ENCODE assay signal across 10 cellular contexts in genomic region chr7:54757711-54758110, GRCh38. TPM values are rescaled to one million over a fixed set of nuclear protein-coding genes. Genes with fewer than 3 reads are reported as not detected.
A peak's percentile ranks its signal among the peaks of the same experiment; 100 is the strongest.
DNase-seq lines count a peak whose midpoint lies in the region; ATAC-seq and TF ChIP-seq lines count a peak whose summit lies in the region.
"Had no signal": no experiment of that assay in that cellular context is flagged by ENCODE, and none has a peak within 500 bp of the region (broad histone marks: within the 10 kb centered on the region; RNA-seq: fewer than 3 reads in every experiment).

No MANE protein-coding gene starts in this region.

- no peak for TF ChIP-seq CTCF in AG10803 (conservative IDR thresholded peaks at IDR 0.05; ENCODE audit: low read length)

- no peak overlapping the region for H3K27ac Mint-ChIP-seq in central memory CD8-positive, alpha-beta T cell (ENCODE audit: low read depth)
- peak overlapping the region in 8 of 10 donors; percentile 71 to 98 (median 96) for H3K27ac Mint-ChIP-seq in naive thymus-derived CD8-positive, alpha-beta T cell

- POLR2A ChIA-PET in naive thymus-derived CD8-positive, alpha-beta T cell (lab: Charles Lee) = no interaction called here

- DNase-seq in AG10803 (ENCODE audit: low read depth) = no peak
- DNase-seq in central memory CD8-positive, alpha-beta T cell (ENCODE audit: low spot score in 2 of 2) = no peak
- DNase-seq in naive thymus-derived CD8-positive, alpha-beta T cell = no peak
- DNase-seq in DMS153 (lab: John Stamatoyannopoulos, UW) = no peak
- no peak for DNase-seq in NCI-H2227 treated with DMSO at 0.1 percent for 48 hours (lab: John Stamatoyannopoulos, UW)
- DNase-seq: amniotic stem cell, NCI-H1105 had no signal

- no peak for TF ChIP-seq EP300 in Ishikawa (IDR thresholded peaks at IDR 0.05; ENCODE audit: borderline replicate concordance)

- H3K27me3 Mint-ChIP-seq in central memory CD8-positive, alpha-beta T cell = no peaks in the 10 kb centered on the region
- H3K27me3 Mint-ChIP-seq in naive thymus-derived CD8-positive, alpha-beta T cell = no peaks in the 10 kb centered on the region

- peaks cover 21% of the 10 kb centered on the region for H3K36me3 Mint-ChIP-seq in central memory CD8-positive, alpha-beta T cell (ENCODE audit: insufficient read depth)
- peaks cover 0 to 25% (median 2%) of the 10 kb centered on the region in 3 donors for H3K36me3 Mint-ChIP-seq in naive thymus-derived CD8-positive, alpha-beta T cell

- no peak for ATAC-seq in central memory CD8-positive, alpha-beta T cell (replicated peaks; ENCODE audit: extremely low read depth, poor library complexity, severe bottlenecking)
- ATAC-seq in naive thymus-derived CD8-positive, alpha-beta T cell = no peak
- ATAC-seq in GM21447 (IDR thresholded peaks at IDR 0.05; ENCODE audit: unreplicated experiment) = no peak
- no peak for ATAC-seq in HG03457 (IDR thresholded peaks at IDR 0.05; ENCODE audit: unreplicated experiment)

- TF ChIP-seq RAD21 in Ishikawa (IDR thresholded peaks at IDR 0.05; ENCODE audit: low read depth) = no peak

- H3K4me1 Mint-ChIP-seq in central memory CD8-positive, alpha-beta T cell = peaks cover 30% of the 10 kb centered on the region
- peaks cover 17 to 48% (median 41%) of the 10 kb centered on the region in 4 donors for H3K4me1 Mint-ChIP-seq in naive thymus-derived CD8-positive, alpha-beta T cell

- H3K4me3 ChIP-seq in AG10803 (ENCODE audit: low read length) = peak overlapping the region; percentile 91

- H3K9me3 Mint-ChIP-seq in central memory CD8-positive, alpha-beta T cell = no peaks in the 10 kb centered on the region
- no peaks in the 10 kb centered on the region for H3K9me3 Mint-ChIP-seq in naive thymus-derived CD8-positive, alpha-beta T cell

- H3K4me3 Mint-ChIP-seq in central memory CD8-positive, alpha-beta T cell = peak overlapping the region; percentile 94
- H3K4me3 Mint-ChIP-seq in naive thymus-derived CD8-positive, alpha-beta T cell = peak overlapping the region; percentile 95 to 100 (median 98)

TF ChIP-seq in Ishikawa, 13 proteins besides CTCF, POLR2A, EP300 and RAD21:
- TF ChIP-seq TEAD4 (IDR thresholded peaks at IDR 0.05) = no peak
- 0 out of 2 replicates have a peak, but pooled peaks have one; percentile 36 for TF ChIP-seq CEBPB (IDR thresholded peaks at IDR 0.05)

RNA-seq across cellular contexts. Expression of gene SEC61G, which starts 1.3 kb away (rescaled TPM):
- total RNA-seq in naive thymus-derived CD8-positive, alpha-beta T cell = 10 to 100 TPM; 39.3 to 46.9 TPM
- polyA plus RNA-seq in naive thymus-derived CD8-positive, alpha-beta T cell = 100 to 1,000 TPM; 195 to 286 (median 235) TPM
